ENCODE assay signal across 22 cellular contexts in the genomic region with DNA sequence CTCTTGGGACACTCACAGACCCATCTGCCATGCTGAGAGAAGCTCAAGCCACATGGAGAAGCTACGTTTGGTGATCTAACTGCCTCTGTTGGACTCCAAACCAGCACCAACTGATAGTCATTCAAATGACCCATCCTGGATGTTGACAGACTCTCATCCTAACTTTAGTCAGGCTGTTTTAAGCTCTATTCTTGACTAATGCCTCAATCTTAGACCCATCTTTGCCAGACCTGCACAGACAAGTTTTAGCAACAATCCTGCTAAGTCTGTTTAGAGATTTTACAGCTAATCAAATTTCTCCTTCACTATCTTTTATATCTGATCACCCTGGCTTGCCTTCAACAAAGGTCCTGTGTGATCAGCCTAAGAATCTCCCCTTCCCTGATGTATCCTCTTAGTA.
DNase-seq lines count a peak whose midpoint lies in the region; ATAC-seq, FAIRE-seq and TF ChIP-seq lines count a peak whose summit lies in the region.
"Had no signal": no experiment of that assay in that cellular context is flagged by ENCODE, and none has a peak within 500 bp of the region (broad histone marks: within the 10 kb centered on the region; RNA-seq: fewer than 3 reads in every experiment).

No MANE protein-coding gene starts in this region.

- ATAC-seq in activated naive CD8-positive, alpha-beta T cell treated with anti-CD3 and anti-CD28 coated beads, Interleukin-2, amount 50 U/mL, for 24 hours, result no peak
- ATAC-seq: A549; CD8-positive, alpha-beta T cell had no signal

- H3K27me3 Mint-ChIP-seq in activated naive CD8-positive, alpha-beta T cell treated with anti-CD3 and anti-CD28 coated beads, Interleukin-2, amount 50 U/mL, for 24 hours, result no peaks in the 10 kb centered on the region
- H3K27me3 Mint-ChIP-seq in activated naive CD8-positive, alpha-beta T cell treated with anti-CD3 and anti-CD28 coated beads for 36 hours, result no peaks in the 10 kb centered on the region
- no peaks in the 10 kb centered on the region for H3K27me3 Mint-ChIP-seq in Calu3 (ENCODE audit: unreplicated experiment)
- no peaks in the 10 kb centered on the region for H3K27me3 Mint-ChIP-seq in activated naive CD4-positive, alpha-beta T cell treated with anti-CD3 and anti-CD28 coated beads, Interleukin-2, amount 10 ng/mL, durations not matched to agents 7 days and 5 days
- H3K27me3 Mint-ChIP-seq: B cell; CD4-positive, alpha-beta T cell had no signal

- no peak overlapping the region for H3K9ac ChIP-seq in keratinocyte (ENCODE audit: control insufficient read depth, extremely low read depth, insufficient read depth, low read length)
- H3K9ac ChIP-seq: BLaER1 treated with 17β-estradiol and CSF1 and Interleukin-3, amounts not matched to agents 10 nM and 100 nM had no signal

- dilution Hi-C loops in keratinocyte (cut with MboI; ENCODE audit: extremely low pct_ligation_motif_present, low sequenced_read_pairs), result no loop called here

- no peak for DNase-seq in activated naive CD8-positive, alpha-beta T cell treated with anti-CD3 and anti-CD28 coated beads, Interleukin-2, amount 50 U/mL, for 24 hours
- no peak for DNase-seq in activated naive CD8-positive, alpha-beta T cell treated with anti-CD3 and anti-CD28 coated beads for 36 hours
- DNase-seq in HTR-8/SVneo (ENCODE audit: insufficient read length, low spot score) (no peak), epithelial cell of esophagus (ENCODE audit: low read depth) (peak; percentile 56), keratinocyte (ENCODE audit: low read depth, low spot score) (no peak), Calu3 (no peak)
- no peak for DNase-seq in activated naive CD4-positive, alpha-beta T cell treated with anti-CD3 and anti-CD28 coated beads, Interleukin-2, amount 10 ng/mL, durations not matched to agents 7 days and 5 days
- no peak for DNase-seq in activated CD4-positive, alpha-beta T cell treated with anti-CD3 and anti-CD28 coated beads, Interleukin-2, amount 50 U/mL, for 48 hours
- DNase-seq: AML-193; CD4-positive, alpha-beta T cell; CD8-positive, alpha-beta T cell; COR-L47; DMS79 treated with DMSO at 0.1 percent for 48 hours; GF-D8 had no signal

- no peaks in the 10 kb centered on the region for H3K9me3 ChIP-seq in keratinocyte (ENCODE audit: control insufficient read depth, low read depth, low read length)
- H3K9me3 ChIP-seq: A549 had no signal

- peaks cover 9% of the 10 kb centered on the region for H3K9me3 Mint-ChIP-seq in activated naive CD8-positive, alpha-beta T cell treated with anti-CD3 and anti-CD28 coated beads, Interleukin-2, amount 50 U/mL, for 24 hours
- H3K9me3 Mint-ChIP-seq in activated naive CD8-positive, alpha-beta T cell treated with anti-CD3 and anti-CD28 coated beads for 36 hours, result peaks cover 7% of the 10 kb centered on the region
- peaks cover 12% of the 10 kb centered on the region for H3K9me3 Mint-ChIP-seq in Calu3 (ENCODE audit: low read depth, unreplicated experiment)
- H3K9me3 Mint-ChIP-seq in activated naive CD4-positive, alpha-beta T cell treated with anti-CD3 and anti-CD28 coated beads, Interleukin-2, amount 10 ng/mL, durations not matched to agents 7 days and 5 days, result no peaks in the 10 kb centered on the region

- no peaks in the 10 kb centered on the region for H4K20me1 ChIP-seq in keratinocyte (ENCODE audit: control insufficient read depth, extremely low read depth, insufficient read depth, low read length)
- H4K20me1 ChIP-seq: BLaER1 treated with 17β-estradiol and CSF1 and Interleukin-3, amounts not matched to agents 10 nM and 100 nM had no signal

- TF ChIP-seq CTCF in epithelial cell of esophagus (IDR thresholded peaks at IDR 0.05; ENCODE audit: insufficient read depth, low read depth, low read length, missing control alignments) (no peak), keratinocyte (optimal IDR thresholded peaks at IDR 0.05 in 1 of 3, IDR thresholded peaks at IDR 0.05 in 1 of 3, conservative IDR thresholded peaks at IDR 0.05 in 1 of 3; ENCODE audit: extremely low read depth in 1 of 3, insufficient read depth in 2 of 3, low read length in 3 of 3) (no peak), Calu3 (IDR thresholded peaks at IDR 0.05; ENCODE audit: unreplicated experiment) (no peak)

- H3K4me3 ChIP-seq in epithelial cell of esophagus (ENCODE audit: low read length) (no peak overlapping the region), keratinocyte (ENCODE audit: control insufficient read depth in 2 of 3, extremely low read depth in 1 of 3, insufficient read depth in 2 of 3, low read depth in 1 of 3, low read length in 3 of 3) (no peak overlapping the region)
- H3K4me3 ChIP-seq: A549; BLaER1 treated with 17β-estradiol and CSF1 and Interleukin-3, amounts not matched to agents 10 nM and 100 nM had no signal

- H3K27ac ChIP-seq in keratinocyte (ENCODE audit: control insufficient read depth, insufficient read depth, low read length), result no peak overlapping the region
- H3K27ac ChIP-seq: 22Rv1; A549; BLaER1 treated with 17β-estradiol and CSF1 and Interleukin-3, amounts not matched to agents 10 nM and 100 nM; C4-2B had no signal

- H3K79me2 ChIP-seq in keratinocyte (ENCODE audit: control insufficient read depth, insufficient read depth, low read length), result no peaks in the 10 kb centered on the region

- intact Hi-C loops in Calu3 (cut with micrococcal nuclease; ENCODE audit: unreplicated experiment), result no loop called here

- H3K36me3 Mint-ChIP-seq in activated naive CD8-positive, alpha-beta T cell treated with anti-CD3 and anti-CD28 coated beads, Interleukin-2, amount 50 U/mL, for 24 hours (ENCODE audit: low read depth), result no peaks in the 10 kb centered on the region
- no peaks in the 10 kb centered on the region for H3K36me3 Mint-ChIP-seq in activated naive CD8-positive, alpha-beta T cell treated with anti-CD3 and anti-CD28 coated beads for 36 hours
- H3K36me3 Mint-ChIP-seq in Calu3 (ENCODE audit: insufficient read depth, unreplicated experiment), result no peaks in the 10 kb centered on the region
- no peaks in the 10 kb centered on the region for H3K36me3 Mint-ChIP-seq in activated naive CD4-positive, alpha-beta T cell treated with anti-CD3 and anti-CD28 coated beads, Interleukin-2, amount 10 ng/mL, durations not matched to agents 7 days and 5 days
- H3K36me3 Mint-ChIP-seq: CD8-positive, alpha-beta T cell had no signal

- no peaks in the 10 kb centered on the region for H3K27me3 ChIP-seq in keratinocyte (ENCODE audit: control insufficient read depth, extremely low read depth, insufficient read depth, low read length)
- H3K27me3 ChIP-seq: BLaER1 treated with 17β-estradiol and CSF1 and Interleukin-3, amounts not matched to agents 10 nM and 100 nM had no signal

- H3K36me3 ChIP-seq in keratinocyte (ENCODE audit: control insufficient read depth in 2 of 2, extremely low read depth in 1 of 2, insufficient read depth in 2 of 2, low read length in 2 of 2), result no peaks in the 10 kb centered on the region
- H3K36me3 ChIP-seq: BLaER1 treated with 17β-estradiol and CSF1 and Interleukin-3, amounts not matched to agents 10 nM and 100 nM had no signal

- FAIRE-seq in HTR-8/SVneo (lab: Jason Lieb, UNC) (peak; percentile 23), keratinocyte (lab: Jason Lieb, UNC) (peak; percentile 36)
- FAIRE-seq: A549, D721Med, G401.6, GM12891 had no signal

- no peak overlapping the region for H3K4me3 Mint-ChIP-seq in activated naive CD8-positive, alpha-beta T cell treated with anti-CD3 and anti-CD28 coated beads, Interleukin-2, amount 50 U/mL, for 24 hours
- H3K4me3 Mint-ChIP-seq in activated naive CD8-positive, alpha-beta T cell treated with anti-CD3 and anti-CD28 coated beads for 36 hours, result no peak overlapping the region
- H3K4me3 Mint-ChIP-seq in Calu3 (ENCODE audit: low read depth, unreplicated experiment), result no peak overlapping the region
- H3K4me3 Mint-ChIP-seq in activated naive CD4-positive, alpha-beta T cell treated with anti-CD3 and anti-CD28 coated beads, Interleukin-2, amount 10 ng/mL, durations not matched to agents 7 days and 5 days, result no peak overlapping the region
- H3K4me3 Mint-ChIP-seq: B cell; CD4-positive, alpha-beta T cell; CD8-positive, alpha-beta T cell had no signal

- no peak overlapping the region for H3K4me2 ChIP-seq in keratinocyte (ENCODE audit: control insufficient read depth, extremely low read depth, insufficient read depth, low read depth, low read length)
- H3K4me2 ChIP-seq: A549; BLaER1 treated with 17β-estradiol and CSF1 and Interleukin-3, amounts not matched to agents 10 nM and 100 nM had no signal

- CTCF ChIA-PET in Calu3 (lab: Charles Lee), result no interaction called here
- CTCF ChIA-PET in activated naive CD4-positive, alpha-beta T cell treated with anti-CD3 and anti-CD28 coated beads, Interleukin-2, amount 10 ng/mL, durations not matched to agents 7 days and 5 days (lab: Charles Lee), result no interaction called here

- BruUV-seq in Calu3 (replicated peaks; lab: Mats Ljungman, UMichigan), result no TSS peak

- no peak overlapping the region for H2AFZ ChIP-seq in keratinocyte (ENCODE audit: control insufficient read depth, low read length)

- no peaks in the 10 kb centered on the region for H3K4me1 ChIP-seq in keratinocyte (ENCODE audit: control insufficient read depth, extremely low read depth, insufficient read depth, low read length)
- H3K4me1 ChIP-seq: A549; BLaER1 treated with 17β-estradiol and CSF1 and Interleukin-3, amounts not matched to agents 10 nM and 100 nM had no signal

- H3K9me1 ChIP-seq in keratinocyte (ENCODE audit: control insufficient read depth, extremely low read depth, insufficient read depth, low read length), result no peaks in the 10 kb centered on the region

- H3K27ac Mint-ChIP-seq in activated naive CD8-positive, alpha-beta T cell treated with anti-CD3 and anti-CD28 coated beads, Interleukin-2, amount 50 U/mL, for 24 hours, result peak overlapping the region; percentile 73
- H3K27ac Mint-ChIP-seq in activated naive CD8-positive, alpha-beta T cell treated with anti-CD3 and anti-CD28 coated beads for 36 hours, result no peak overlapping the region
- H3K27ac Mint-ChIP-seq in Calu3 (ENCODE audit: unreplicated experiment), result no peak overlapping the region
- H3K27ac Mint-ChIP-seq in activated naive CD4-positive, alpha-beta T cell treated with anti-CD3 and anti-CD28 coated beads, Interleukin-2, amount 10 ng/mL, durations not matched to agents 7 days and 5 days, result no peak overlapping the region
- H3K27ac Mint-ChIP-seq: B cell; CD4-positive, alpha-beta T cell; CD8-positive, alpha-beta T cell had no signal

- H3K4me1 Mint-ChIP-seq in activated naive CD8-positive, alpha-beta T cell treated with anti-CD3 and anti-CD28 coated beads, Interleukin-2, amount 50 U/mL, for 24 hours, result no peaks in the 10 kb centered on the region
- no peaks in the 10 kb centered on the region for H3K4me1 Mint-ChIP-seq in activated naive CD8-positive, alpha-beta T cell treated with anti-CD3 and anti-CD28 coated beads for 36 hours
- H3K4me1 Mint-ChIP-seq in Calu3 (ENCODE audit: low read depth, unreplicated experiment), result no peaks in the 10 kb centered on the region
- H3K4me1 Mint-ChIP-seq in activated naive CD4-positive, alpha-beta T cell treated with anti-CD3 and anti-CD28 coated beads, Interleukin-2, amount 10 ng/mL, durations not matched to agents 7 days and 5 days, result no peaks in the 10 kb centered on the region
- H3K4me1 Mint-ChIP-seq: B cell had no signal
